Comparison of ENCODE assay signal across 8 cellular contexts in the genomic region with DNA sequence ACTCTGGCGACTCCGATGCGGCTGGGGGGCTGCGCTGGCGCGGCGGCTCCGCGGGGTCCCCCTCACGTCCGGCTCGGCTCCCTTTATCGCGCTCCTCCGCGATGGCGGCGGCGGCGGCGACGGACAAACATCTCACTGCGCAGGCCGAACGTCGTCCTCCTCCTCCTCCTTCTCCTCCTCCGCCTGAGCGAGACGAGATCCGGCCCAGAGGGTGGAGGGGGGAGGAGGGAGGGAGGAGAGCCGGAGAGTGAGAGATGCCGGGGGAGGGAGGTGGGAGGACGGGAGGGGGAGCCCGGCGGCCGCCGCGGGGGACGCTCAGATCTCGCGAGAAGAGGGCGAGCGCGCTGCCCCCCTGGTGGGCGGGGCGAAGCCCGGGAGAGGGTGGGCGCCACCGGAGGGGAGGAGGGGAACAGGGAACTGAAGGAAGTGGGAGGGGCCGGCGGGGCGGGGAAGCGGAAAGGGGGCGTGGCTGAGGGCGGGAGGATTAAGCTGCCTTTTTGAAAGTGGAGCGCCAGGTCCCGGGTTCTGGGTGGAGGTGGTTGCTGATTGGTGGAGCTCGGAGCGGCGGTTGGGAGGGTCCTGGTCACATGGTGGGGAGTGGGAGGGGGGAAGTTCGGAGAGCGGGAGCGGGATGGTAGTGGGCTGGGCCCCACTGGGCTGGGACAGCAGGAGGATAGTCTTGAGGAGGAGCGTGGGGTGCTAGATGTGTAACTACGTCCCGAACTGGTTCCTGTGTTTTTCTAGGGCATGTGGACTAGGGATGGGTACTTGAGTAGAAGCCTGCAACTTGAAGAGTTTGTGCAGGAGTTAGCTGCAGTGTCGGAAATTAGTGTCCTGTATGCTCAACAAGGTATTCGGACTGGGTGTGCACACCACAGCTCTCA. TPM values are rescaled to one million over a fixed set of nuclear protein-coding genes. Genes with fewer than 3 reads are reported as not detected.
A peak's percentile ranks its signal among the peaks of the same experiment; 100 is the strongest.
DNase-seq lines count a peak whose midpoint lies in the region; ATAC-seq and TF ChIP-seq lines count a peak whose summit lies in the region.

Gene CUL3 (minus strand): TSS at position 159 of the 884 bp plus-strand sequence. CDS start 354 bp downstream, outside the sequence.

- ATAC-seq in stimulated activated naive CD8-positive, alpha-beta T cell treated with anti-CD3 and anti-CD28 coated beads, Interleukin-15, amount 100 ng/mL, for 72 hours = peak; percentile 88

- peaks cover 8% of the 10 kb centered on the region for H3K9me3 Mint-ChIP-seq in nephron progenitor cell
- H3K9me3 Mint-ChIP-seq in stimulated activated naive CD8-positive, alpha-beta T cell treated with anti-CD3 and anti-CD28 coated beads, Interleukin-15, amount 100 ng/mL, for 72 hours = no peaks in the 10 kb centered on the region

- peak within 1 kb of the TSS; percentile 100 for H3K4me3 Mint-ChIP-seq in nephron progenitor cell
- H3K4me3 Mint-ChIP-seq in stimulated activated naive CD8-positive, alpha-beta T cell treated with anti-CD3 and anti-CD28 coated beads, Interleukin-15, amount 100 ng/mL, for 72 hours = peak within 1 kb of the TSS; percentile 97 to 98

- TF ChIP-seq CTCF in fibroblast of the aortic adventitia (IDR thresholded peaks at IDR 0.05; ENCODE audit: insufficient read depth, low read length) (no peak), nephron progenitor cell (IDR thresholded peaks at IDR 0.05) (no peak)

- no peaks in the 10 kb centered on the region for H3K27me3 Mint-ChIP-seq in nephron progenitor cell (ENCODE audit: low read depth, poor library complexity)
- no peaks in the 10 kb centered on the region for H3K27me3 Mint-ChIP-seq in stimulated activated naive CD8-positive, alpha-beta T cell treated with anti-CD3 and anti-CD28 coated beads, Interleukin-15, amount 100 ng/mL, for 72 hours

- H3K4me1 Mint-ChIP-seq in nephron progenitor cell = peaks cover 30% of the 10 kb centered on the region
- peaks cover 26% of the 10 kb centered on the region for H3K4me1 Mint-ChIP-seq in stimulated activated naive CD8-positive, alpha-beta T cell treated with anti-CD3 and anti-CD28 coated beads, Interleukin-15, amount 100 ng/mL, for 72 hours

- H3K36me3 ChIP-seq in H7 (replicated peaks; ENCODE audit: control insufficient read depth, insufficient read depth, low read length) = no peaks in the 10 kb centered on the region

- peaks cover 31% of the 10 kb centered on the region for H3K36me3 Mint-ChIP-seq in nephron progenitor cell (ENCODE audit: low read depth)

- H3K4me3 ChIP-seq in H7 (ENCODE audit: insufficient read depth, low read depth, low read length) = peak within 1 kb of the TSS; percentile 91
- H3K4me3 ChIP-seq in fibroblast of the aortic adventitia (ENCODE audit: low read depth, low read length) = peak within 1 kb of the TSS; percentile 95

- no peaks in the 10 kb centered on the region for H3K27me3 ChIP-seq in H7 (ENCODE audit: control insufficient read depth, insufficient read depth, low read length)

- H3K27ac Mint-ChIP-seq in nephron progenitor cell = peak within 1 kb of the TSS; percentile 99
- peak within 1 kb of the TSS; percentile 98 for H3K27ac Mint-ChIP-seq in stimulated activated naive CD8-positive, alpha-beta T cell treated with anti-CD3 and anti-CD28 coated beads, Interleukin-15, amount 100 ng/mL, for 72 hours

- DNase-seq in ELF-1 (ENCODE audit: low read depth, low spot score) = peak; percentile 98
- DNase-seq in H7 = peak; percentile 98
- peak; percentile 94 for DNase-seq in M059J (ENCODE audit: low read depth)
- DNase-seq in SHP77 (lab: John Stamatoyannopoulos, UW) = peak; percentile 94 to 97
- peak; percentile 100 for DNase-seq in activated effector memory CD4-positive, alpha-beta T cell treated with Interleukin-2 at 50 U/mL for 16 hours
- DNase-seq in fibroblast of the aortic adventitia (ENCODE audit: low read depth) = peak; percentile 97
- DNase-seq in nephron progenitor cell = peak; percentile 100
- DNase-seq in stimulated activated naive CD8-positive, alpha-beta T cell treated with anti-CD3 and anti-CD28 coated beads, Interleukin-15, amount 100 ng/mL, for 72 hours = peak; percentile 99

RNA-seq across cellular contexts. Expression of gene CUL3, which starts in this region (rescaled TPM):
- 46.7 and 60.7 TPM in 2 replicates for total RNA-seq in H7 (2014; rRNA removed; shearing (Covaris generic))
- 41.5 and 68.0 TPM in 2 replicates for total RNA-seq in M059J (2014; rRNA removed; shearing (Covaris generic))
- total RNA-seq in fibroblast of the aortic adventitia (ENCODE audit: low replicate concordance) = 75.7 and 192 TPM in 2 replicates

Comparison
In these comparisons a context has a peak if more than half of its experiments do, and no peak if none do; other contexts are left out.
1. Peak in every context shown above with its lines: DNase-seq, ATAC-seq and H3K4me3 ChIP-seq.